ENCODE assay signal across 17 cellular contexts in genomic region chr7:47791682-47792081, GRCh38.
DNase-seq lines count a peak whose midpoint lies in the region; ATAC-seq and TF ChIP-seq lines count a peak whose summit lies in the region.
"Had no signal": no experiment of that assay in that cellular context is flagged by ENCODE, and none has a peak within 500 bp of the region (broad histone marks: within the 10 kb centered on the region; RNA-seq: fewer than 3 reads in every experiment).

No MANE protein-coding gene starts in this region.

- no peaks in the 10 kb centered on the region for H3K9me2 ChIP-seq in SU-DHL-6 (replicated peaks; ENCODE audit: insufficient read depth, low read length)

- DNase-seq in HFFc6 = no peak
- DNase-seq in left colon = no peak
- peak; percentile 1 for DNase-seq in ureter (ENCODE audit: low spot score)
- no peak for DNase-seq in activated naive CD8-positive, alpha-beta T cell treated with anti-CD3 and anti-CD28 coated beads for 36 hours
- DNase-seq in germinal center (ENCODE audit: low spot score) = no peak
- no peak for DNase-seq in stimulated activated effector memory CD8-positive, alpha-beta T cell treated with anti-CD3 and anti-CD28 coated beads, Interleukin-12 subunit alpha, Interleukin-12 subunit beta, amount 100 ng/mL, for 72 hours (ENCODE audit: low spot score in 2 of 2)
- DNase-seq: H7, NCI-H1105 treated with DMSO at 0.1 percent for 48 hours, NCI-H1694, NCI-H2081 treated with DMSO at 0.1 percent for 48 hours, NCI-H510A treated with DMSO at 0.1 percent for 48 hours, NCI-H774, RPMI8226, SIG-M5 had no signal

- H3K4me3 ChIP-seq in SU-DHL-6 (ENCODE audit: insufficient read depth, low read length, poor library complexity, severe bottlenecking) = no peak overlapping the region
- H3K4me3 ChIP-seq: K562 had no signal

- no peaks in the 10 kb centered on the region for H3K79me2 ChIP-seq in SU-DHL-6 (ENCODE audit: insufficient read depth, low read length)

- H3K36me3 ChIP-seq in SU-DHL-6 (ENCODE audit: low read length) = 0 out of 2 replicates have a peak, but pooled peaks cover 2% of the 10 kb centered on the region

- intact Hi-C loops in left colon (cut with DNase I, micrococcal nuclease) = no loop called here

- H3K9me3 ChIP-seq in SU-DHL-6 (ENCODE audit: insufficient read depth, low read length) = peaks cover 4% of the 10 kb centered on the region; the same call in 1 of the 2 replicates

- H3K36me3 Mint-ChIP-seq in HFFc6 (ENCODE audit: low read depth) = peaks cover 6% of the 10 kb centered on the region; the same call in 1 of the 2 replicates
- H3K36me3 Mint-ChIP-seq in activated naive CD8-positive, alpha-beta T cell treated with anti-CD3 and anti-CD28 coated beads for 36 hours = no peaks in the 10 kb centered on the region
- H3K36me3 Mint-ChIP-seq in stimulated activated effector memory CD8-positive, alpha-beta T cell treated with anti-CD3 and anti-CD28 coated beads, Interleukin-12 subunit alpha, Interleukin-12 subunit beta, amount 100 ng/mL, for 72 hours = no peaks in the 10 kb centered on the region

- peak; percentile 55 for ATAC-seq in left colon
- ATAC-seq in stimulated activated effector memory CD8-positive, alpha-beta T cell treated with anti-CD3 and anti-CD28 coated beads, Interleukin-12 subunit alpha, Interleukin-12 subunit beta, amount 100 ng/mL, for 72 hours = no peak

- peak overlapping the region; percentile 20; the same call in 1 of the 2 replicates for H3K27ac Mint-ChIP-seq in HFFc6
- H3K27ac Mint-ChIP-seq in activated naive CD8-positive, alpha-beta T cell treated with anti-CD3 and anti-CD28 coated beads for 36 hours = no peak overlapping the region
- no peak overlapping the region for H3K27ac Mint-ChIP-seq in stimulated activated effector memory CD8-positive, alpha-beta T cell treated with anti-CD3 and anti-CD28 coated beads, Interleukin-12 subunit alpha, Interleukin-12 subunit beta, amount 100 ng/mL, for 72 hours
- H3K27ac Mint-ChIP-seq: B cell had no signal

- H3K9ac ChIP-seq in SU-DHL-6 (ENCODE audit: low read length) = no peak overlapping the region

- TF ChIP-seq CTCF in HFFc6 (IDR thresholded peaks at IDR 0.05) = no peak
- no peak for TF ChIP-seq CTCF in SU-DHL-6 (IDR thresholded peaks at IDR 0.05; ENCODE audit: insufficient read depth, low read length, poor library complexity, severe bottlenecking)

- no peak overlapping the region for H3K4me2 ChIP-seq in SU-DHL-6 (ENCODE audit: low read depth, low read length, poor library complexity, severe bottlenecking)

- H2AFZ ChIP-seq in SU-DHL-6 (ENCODE audit: low read depth, low read length, severe bottlenecking) = peak overlapping the region; percentile 20

- H3K27ac ChIP-seq in SU-DHL-6 (ENCODE audit: low read depth, low read length) = no peak overlapping the region

- H3K9me3 Mint-ChIP-seq in HFFc6 = peaks cover 4% of the 10 kb centered on the region
- no peaks in the 10 kb centered on the region for H3K9me3 Mint-ChIP-seq in activated naive CD8-positive, alpha-beta T cell treated with anti-CD3 and anti-CD28 coated beads for 36 hours
- no peaks in the 10 kb centered on the region for H3K9me3 Mint-ChIP-seq in stimulated activated effector memory CD8-positive, alpha-beta T cell treated with anti-CD3 and anti-CD28 coated beads, Interleukin-12 subunit alpha, Interleukin-12 subunit beta, amount 100 ng/mL, for 72 hours

- H3K4me1 Mint-ChIP-seq in HFFc6 (ENCODE audit: low read depth) = peaks cover 75% of the 10 kb centered on the region
- no peaks in the 10 kb centered on the region for H3K4me1 Mint-ChIP-seq in activated naive CD8-positive, alpha-beta T cell treated with anti-CD3 and anti-CD28 coated beads for 36 hours
- H3K4me1 Mint-ChIP-seq in stimulated activated effector memory CD8-positive, alpha-beta T cell treated with anti-CD3 and anti-CD28 coated beads, Interleukin-12 subunit alpha, Interleukin-12 subunit beta, amount 100 ng/mL, for 72 hours = no peaks in the 10 kb centered on the region

- no peak overlapping the region for H3K4me3 Mint-ChIP-seq in HFFc6
- no peak overlapping the region for H3K4me3 Mint-ChIP-seq in activated naive CD8-positive, alpha-beta T cell treated with anti-CD3 and anti-CD28 coated beads for 36 hours
- no peak overlapping the region for H3K4me3 Mint-ChIP-seq in stimulated activated effector memory CD8-positive, alpha-beta T cell treated with anti-CD3 and anti-CD28 coated beads, Interleukin-12 subunit alpha, Interleukin-12 subunit beta, amount 100 ng/mL, for 72 hours
- H3K4me3 Mint-ChIP-seq: B cell had no signal

- H4K20me1 ChIP-seq in SU-DHL-6 (ENCODE audit: low read depth, low read length) = no peaks in the 10 kb centered on the region

- H3K27me3 ChIP-seq in SU-DHL-6 (ENCODE audit: low read length) = no peaks in the 10 kb centered on the region

- H3F3A ChIP-seq in SU-DHL-6 (ENCODE audit: insufficient read depth) = no peaks in the 10 kb centered on the region

- no peaks in the 10 kb centered on the region; the same call in 1 of the 2 replicates for H3K27me3 Mint-ChIP-seq in HFFc6 (ENCODE audit: insufficient read depth)
- no peaks in the 10 kb centered on the region for H3K27me3 Mint-ChIP-seq in activated naive CD8-positive, alpha-beta T cell treated with anti-CD3 and anti-CD28 coated beads for 36 hours
- H3K27me3 Mint-ChIP-seq: B cell had no signal
